Comparison of ENCODE assay signal across 9 cellular contexts in the genomic region with DNA sequence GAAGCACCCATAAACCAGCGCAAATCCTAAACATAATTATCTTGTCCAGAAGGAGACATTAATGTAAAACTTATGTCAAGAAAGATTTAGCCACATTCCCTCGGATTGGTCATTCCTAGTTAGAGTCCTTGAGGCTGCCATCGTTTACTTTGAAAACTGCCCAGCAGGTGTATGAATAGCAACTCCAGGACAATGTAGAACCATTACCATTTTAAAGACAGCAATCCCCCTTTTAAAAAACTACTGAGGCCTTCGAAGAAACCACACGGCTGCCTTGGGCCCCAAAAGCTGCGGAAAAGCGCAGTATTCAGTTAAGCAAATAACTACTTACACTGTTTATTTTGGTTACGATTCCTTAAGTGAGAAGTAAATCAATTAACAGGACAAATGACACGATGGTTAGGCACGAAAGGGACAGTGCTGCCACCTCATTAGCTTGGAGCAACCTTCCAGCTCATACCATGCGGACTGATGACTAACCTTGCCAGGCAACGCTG. TPM values are rescaled to one million over a fixed set of nuclear protein-coding genes. Genes with fewer than 3 reads are reported as not detected.
A peak's percentile ranks its signal among the peaks of the same experiment; 100 is the strongest.
DNase-seq lines count a peak whose midpoint lies in the region; ATAC-seq and TF ChIP-seq lines count a peak whose summit lies in the region.
"Had no signal": no experiment of that assay in that cellular context is flagged by ENCODE, and none has a peak within 500 bp of the region (broad histone marks: within the 10 kb centered on the region; RNA-seq: fewer than 3 reads in every experiment).

No MANE protein-coding gene starts in this region.

- ATAC-seq in sciatic nerve = no peak

- H3K27ac ChIP-seq in brain microvascular endothelial cell (peak overlapping the region; percentile 75), testis (peak overlapping the region in 1 of 2 donors; percentile 83)

- H3K27me3 Mint-ChIP-seq in activated CD4-positive, alpha-beta T cell treated with anti-CD3 and anti-CD28 coated beads, Interleukin-2, amount 10 ng/mL, durations not matched to agents 24 days and 14 days = peaks cover 62% of the 10 kb centered on the region

- H3K27me3 ChIP-seq in brain microvascular endothelial cell (replicated peaks) = no peaks in the 10 kb centered on the region
- H3K27me3 ChIP-seq in testis = no peaks in the 10 kb centered on the region

- H3K4me3 ChIP-seq in brain microvascular endothelial cell (ENCODE audit: low read depth, low read length) (peak overlapping the region; percentile 79), testis (peak overlapping the region; percentile 67 to 83)

- peak overlapping the region; percentile 19 for H3K4me3 Mint-ChIP-seq in activated CD4-positive, alpha-beta T cell treated with anti-CD3 and anti-CD28 coated beads, Interleukin-2, amount 10 ng/mL, durations not matched to agents 24 days and 14 days

- TF ChIP-seq CTCF in brain microvascular endothelial cell (IDR thresholded peaks at IDR 0.05; ENCODE audit: low read depth, low read length, missing control alignments) (no peak), testis (IDR thresholded peaks at IDR 0.05) (no peak)

- intact Hi-C loops in activated CD4-positive, alpha-beta T cell treated with anti-CD3 and anti-CD28 coated beads, Interleukin-2, amount 10 ng/mL, durations not matched to agents 24 days and 14 days (cut with micrococcal nuclease) = loop anchor here (10.0 kb wide), 1 partner anchor 91 kb away; no protein-coding TSS in a partner anchor
- intact Hi-C loops in testis (cut with DNase I; ENCODE audit: low total_unique reads) (no loop called here), sciatic nerve (cut with DNase I) (no loop called here)

- H3K4me1 Mint-ChIP-seq in activated CD4-positive, alpha-beta T cell treated with anti-CD3 and anti-CD28 coated beads, Interleukin-2, amount 10 ng/mL, durations not matched to agents 24 days and 14 days = peaks cover 14% of the 10 kb centered on the region

- no peak overlapping the region for H3K27ac Mint-ChIP-seq in activated CD4-positive, alpha-beta T cell treated with anti-CD3 and anti-CD28 coated beads, Interleukin-2, amount 10 ng/mL, durations not matched to agents 24 days and 14 days
- H3K27ac Mint-ChIP-seq: CD4-positive, CD25-positive, alpha-beta regulatory T cell had no signal

- TF ChIP-seq POLR2A in testis (IDR thresholded peaks at IDR 0.05) = no peak

- DNase-seq in activated CD4-positive, alpha-beta T cell treated with anti-CD3 and anti-CD28 coated beads, Interleukin-2, amount 10 ng/mL, durations not matched to agents 24 days and 14 days = no peak
- no peak for DNase-seq in activated CD4-positive, alpha-beta T cell treated with anti-CD3 and anti-CD28 coated beads, Interleukin-2, amount 50 U/mL, for 48 hours
- DNase-seq in brain microvascular endothelial cell (no peak), kidney glomerular epithelial cell (lab: John Stamatoyannopoulos, UW) (peak; percentile 15), testis (no peak), cortex of kidney (lab: John Stamatoyannopoulos, UW) (no peak), DMS114 treated with DMSO at 0.1 percent for 48 hours (lab: John Stamatoyannopoulos, UW; ENCODE audit: unreplicated experiment) (no peak), sciatic nerve (ENCODE audit: low spot score) (no peak)

- no peaks in the 10 kb centered on the region for H3K9me3 ChIP-seq in testis

- 33% methylated on average over 12 of the region's 12 CpGs for WGBS in testis, 2 donors

- no peaks in the 10 kb centered on the region for H3K36me3 ChIP-seq in brain microvascular endothelial cell (replicated peaks)
- H3K36me3 ChIP-seq in testis (ENCODE audit: low read depth, missing control alignments) = no peaks in the 10 kb centered on the region

- peaks cover 6% of the 10 kb centered on the region for H3K9me3 Mint-ChIP-seq in activated CD4-positive, alpha-beta T cell treated with anti-CD3 and anti-CD28 coated beads, Interleukin-2, amount 10 ng/mL, durations not matched to agents 24 days and 14 days

- in situ Hi-C loops in brain microvascular endothelial cell (cut with HindIII; ENCODE audit: low pct_ligation_motif_present, low sequenced_read_pairs) = no loop called here

- H3K36me3 Mint-ChIP-seq in activated CD4-positive, alpha-beta T cell treated with anti-CD3 and anti-CD28 coated beads, Interleukin-2, amount 10 ng/mL, durations not matched to agents 24 days and 14 days (ENCODE audit: low read depth) = no peaks in the 10 kb centered on the region
- H3K36me3 Mint-ChIP-seq: CD4-positive, CD25-positive, alpha-beta regulatory T cell had no signal

- peaks cover 5% of the 10 kb centered on the region for H3K4me1 ChIP-seq in testis

RNA-seq across cellular contexts. Expression of gene SGMS2, which starts 0.8 kb away (rescaled TPM):
- 0.72 and 0.80 TPM in 2 replicates for total RNA-seq in activated CD4-positive, alpha-beta T cell treated with anti-CD3 and anti-CD28 coated beads, Interleukin-2, amount 10 ng/mL, durations not matched to agents 24 days and 14 days
- total RNA-seq in testis = 10 to 100 TPM; 22.2 to 31.7 TPM
- polyA plus RNA-seq in testis (ENCODE audit: insufficient read depth, low read depth, low replicate concordance) = 24.2 TPM
- total RNA-seq in sciatic nerve = 43.6 TPM
- total RNA-seq: CD4-positive, CD25-positive, alpha-beta regulatory T cell had no signal
- polyA plus RNA-seq: CD4-positive, CD25-positive, alpha-beta regulatory T cell had no signal

Comparison
In these comparisons a context has a peak if more than half of its experiments do, and no peak if none do; other contexts are left out.
1. RNA of gene SGMS2, which starts 0.8 kb away (total RNA-seq): 43.6 TPM in sciatic nerve (single experiment) and 22.2 to 31.7 TPM in testis; 0.72 to 0.80 TPM in activated CD4-positive, alpha-beta T cell treated with anti-CD3 and anti-CD28 coated beads, Interleukin-2, amount 10 ng/mL, durations not matched to agents 24 days and 14 days; every median in the first group is over 10 times any median in the second.